Comparison of ENCODE assay signal across 16 cellular contexts in the genomic region with DNA sequence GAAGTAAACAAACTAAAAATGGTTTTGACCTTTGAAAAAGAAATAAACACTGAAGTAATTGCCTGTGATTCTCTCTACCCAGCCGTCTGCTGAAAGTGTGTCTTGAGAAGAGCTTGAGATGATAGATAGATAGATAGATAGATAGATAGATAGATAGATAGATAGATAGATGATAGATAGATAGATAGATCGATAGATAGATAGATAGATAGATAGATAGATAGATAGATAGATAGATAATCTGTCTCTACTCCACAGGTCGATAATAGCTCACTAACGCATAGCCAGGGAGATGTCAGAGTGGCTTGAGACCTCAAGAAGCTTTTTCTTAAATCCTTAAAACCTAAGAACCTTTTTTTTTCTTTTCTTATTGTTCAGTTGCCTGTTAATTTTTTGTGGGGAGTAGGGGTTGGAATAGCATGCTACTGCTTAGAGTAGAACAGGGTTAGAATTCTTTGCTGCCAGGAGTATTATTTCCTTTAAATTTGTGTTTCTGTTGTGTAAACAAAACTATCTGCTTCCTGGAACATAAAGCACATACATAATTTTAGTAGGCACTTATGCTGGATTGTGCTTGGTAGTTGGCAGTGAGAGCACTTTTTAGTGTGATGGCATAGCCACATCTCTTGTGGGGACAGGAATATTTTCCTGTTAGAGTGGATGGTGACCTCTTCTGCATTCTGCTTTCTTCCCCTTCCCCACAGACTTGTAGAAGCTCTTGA.
DNase-seq lines count a peak whose midpoint lies in the region; ATAC-seq and TF ChIP-seq lines count a peak whose summit lies in the region.
"Had no signal": no experiment of that assay in that cellular context is flagged by ENCODE, and none has a peak within 500 bp of the region (broad histone marks: within the 10 kb centered on the region; RNA-seq: fewer than 3 reads in every experiment).

No MANE protein-coding gene starts in this region.

- H3K4me3 Mint-ChIP-seq in MCF 10A (ENCODE audit: unreplicated experiment) (no peak overlapping the region), HFFc6 (no peak overlapping the region)
- H3K4me3 Mint-ChIP-seq: CD4-positive, CD25-positive, alpha-beta regulatory T cell had no signal

- H3K36me3 Mint-ChIP-seq in MCF 10A (ENCODE audit: insufficient read depth, unreplicated experiment) (peaks cover 6% of the 10 kb centered on the region), HFFc6 (ENCODE audit: low read depth) (peaks cover 28% of the 10 kb centered on the region)

- H3K27ac ChIP-seq in breast epithelium (no peak overlapping the region), VCaP (peak overlapping the region; percentile 39)

- peaks cover 4% of the 10 kb centered on the region for H3K4me1 Mint-ChIP-seq in MCF 10A (ENCODE audit: insufficient read depth, unreplicated experiment)
- H3K4me1 Mint-ChIP-seq in HFFc6 (ENCODE audit: low read depth), result peaks cover 44% of the 10 kb centered on the region

- H3K27me3 Mint-ChIP-seq in MCF 10A (ENCODE audit: insufficient read depth, unreplicated experiment), result no peaks in the 10 kb centered on the region
- no peaks in the 10 kb centered on the region; the same call in 1 of the 2 replicates for H3K27me3 Mint-ChIP-seq in HFFc6 (ENCODE audit: insufficient read depth)
- H3K27me3 Mint-ChIP-seq: CD4-positive, CD25-positive, alpha-beta regulatory T cell had no signal

- H3K27me3 ChIP-seq in breast epithelium, result no peaks in the 10 kb centered on the region

- DNase-seq in MCF 10A (ENCODE audit: unreplicated experiment) (no peak), breast epithelium (ENCODE audit: low spot score in 2 of 2) (no peak), HFFc6 (no peak), mucosa of descending colon (no peak), COR-L47 (lab: John Stamatoyannopoulos, UW) (no peak), lower leg skin (ENCODE audit: low spot score in 2 of 2) (no peak)
- DNase-seq: CD4-positive, CD25-positive, alpha-beta regulatory T cell; DND-41; GDM1; NCI-H1436 treated with DMSO at 0.1 percent for 48 hours; NCI-H2081 treated with DMSO at 0.1 percent for 48 hours; NCI-H226; NCI-H526 treated with DMSO at 0.1 percent for 48 hours; SK-N-SH had no signal

- intact Hi-C loops in MCF 10A (cut with micrococcal nuclease), result no loop called here
- intact Hi-C loops in breast epithelium (cut with DNase I; ENCODE audit: low total_unique reads), result no loop called here
- intact Hi-C loops in mucosa of descending colon (cut with DNase I, micrococcal nuclease), result no loop called here
- intact Hi-C loops in lower leg skin (cut with DNase I; ENCODE audit: low total_unique reads), result no loop called here

- ATAC-seq in mucosa of descending colon, result peak; percentile 40
- no peak for ATAC-seq in GM19397 (IDR thresholded peaks at IDR 0.05; ENCODE audit: unreplicated experiment)

- no peaks in the 10 kb centered on the region for H3K36me3 ChIP-seq in breast epithelium
- no peaks in the 10 kb centered on the region for H3K36me3 ChIP-seq in mucosa of descending colon (ENCODE audit: low read depth)

- BruUV-seq in MCF 10A (replicated peaks; lab: Mats Ljungman, UMichigan), result no TSS peak

- TF ChIP-seq CTCF in MCF 10A (IDR thresholded peaks at IDR 0.05; ENCODE audit: unreplicated experiment) (no peak), breast epithelium (IDR thresholded peaks at IDR 0.05) (no peak), HFFc6 (IDR thresholded peaks at IDR 0.05) (no peak), VCaP (conservative IDR thresholded peaks at IDR 0.05) (no peak), mucosa of descending colon (IDR thresholded peaks at IDR 0.05) (no peak), lower leg skin (IDR thresholded peaks at IDR 0.05) (no peak)

- CTCF ChIA-PET in MCF 10A (lab: Yijun Ruan, JAX), result interaction anchor here (0.6 to 1.2 kb wide), 2 partner anchors 307 to 865 kb away, joined by 3 to 4 read pairs; no protein-coding TSS in a partner anchor

- 78 to 90% methylated on average over 4 of the region's 4 CpGs for WGBS in lower leg skin, 2 donors

- TF ChIP-seq POLR2A in breast epithelium (IDR thresholded peaks at IDR 0.05), result no peak
- TF ChIP-seq POLR2A in lower leg skin (IDR thresholded peaks at IDR 0.05), result no peak

- H3K9me3 ChIP-seq in breast epithelium, result peaks cover 4 to 14% of the 10 kb centered on the region in 2 donors
- peaks cover 22% of the 10 kb centered on the region for H3K9me3 ChIP-seq in mucosa of descending colon

- H3K4me1 ChIP-seq in breast epithelium, result no peaks in the 10 kb centered on the region
- no peaks in the 10 kb centered on the region for H3K4me1 ChIP-seq in mucosa of descending colon (ENCODE audit: low read depth)

- H3K9me3 Mint-ChIP-seq in MCF 10A (ENCODE audit: unreplicated experiment) (no peaks in the 10 kb centered on the region), HFFc6 (peaks cover 24% of the 10 kb centered on the region)

- POLR2A ChIA-PET in MCF 10A (lab: Yijun Ruan, JAX), result no interaction called here

- H3K27ac Mint-ChIP-seq in MCF 10A (ENCODE audit: low read depth, unreplicated experiment) (peak overlapping the region; percentile 65), HFFc6 (peak overlapping the region; percentile 17; the same call in 1 of the 2 replicates)

- H3K4me3 ChIP-seq in breast epithelium (no peak overlapping the region), mucosa of descending colon (no peak overlapping the region), lower leg skin (ENCODE audit: low read depth, poor library complexity, severe bottlenecking) (no peak overlapping the region)
